ENCODE assay signal across 14 cellular contexts in genomic region chr4:152159773-152160172, GRCh38.
DNase-seq lines count a peak whose midpoint lies in the region; ATAC-seq and TF ChIP-seq lines count a peak whose summit lies in the region.
"Had no signal": no experiment of that assay in that cellular context is flagged by ENCODE, and none has a peak within 500 bp of the region (broad histone marks: within the 10 kb centered on the region; RNA-seq: fewer than 3 reads in every experiment).

No MANE protein-coding gene starts in this region.

- H3K4me1 ChIP-seq in heart left ventricle (peaks cover 7 to 42% (median 13%) of the 10 kb centered on the region in 12 donors), GM23338 (ENCODE audit: insufficient read depth) (peaks cover 11% of the 10 kb centered on the region; the same call in 1 of the 2 replicates)

- WGBS in heart left ventricle, 4 donors = 69 to 75% (median 71%) methylated on average over 2 of the region's 2 CpGs

- no peak for TF ChIP-seq CTCF in heart left ventricle (IDR thresholded peaks at IDR 0.05)
- TF ChIP-seq CTCF in GM23338 (conservative IDR thresholded peaks at IDR 0.05; ENCODE audit: low read depth in 2 of 2) = no peak

- peaks cover 6% of the 10 kb centered on the region for H3K27me3 Mint-ChIP-seq in GM23338 (ENCODE audit: insufficient read depth, low read depth, poor library complexity)

- H3K4me3 ChIP-seq in heart left ventricle (no peak overlapping the region), GM23338 (no peak overlapping the region)

- H3K9me3 ChIP-seq in heart left ventricle = no peaks in the 10 kb centered on the region

- intact Hi-C loops in heart left ventricle (cut with DNase I) = no loop called here
- intact Hi-C loops in cardiac septum (cut with DNase I) = loop anchor here (5.0 kb wide), 3 partner anchors 47 to 112 kb away; no protein-coding TSS in a partner anchor

- DNase-seq in heart left ventricle = no peak
- no peak for DNase-seq in cardiac septum (ENCODE audit: low spot score)
- no peak for DNase-seq in GM23338 (ENCODE audit: low spot score)
- peak; percentile 68 for DNase-seq in NCI-H524 treated with DMSO at 0.1 percent for 48 hours (lab: John Stamatoyannopoulos, UW)
- no peak for DNase-seq in KBM-7
- DNase-seq: C1 segment of cervical spinal cord; Calu3; CD4-positive, alpha-beta memory T cell; COR-L47; DMS153; DND-41; H7; HCEC 1CT had no signal

- in situ Hi-C loops in KBM-7 (cut with MboI; ENCODE audit: low pct_unique_long_range_greater_than_20kb, low sequenced_read_pairs) = no loop called here

- peak; percentile 32 to 73 (median 52) for ATAC-seq in heart left ventricle
- ATAC-seq in GM23338 = no peak
- ATAC-seq in HG03135 (IDR thresholded peaks at IDR 0.05; ENCODE audit: unreplicated experiment) = no peak

- H2AFZ ChIP-seq in GM23338 = 0 out of 2 replicates have a peak overlapping the region, but pooled peaks have one; percentile 28

- H3K4me2 ChIP-seq in GM23338 = no peak overlapping the region

- H4K20me1 ChIP-seq in GM23338 (replicated peaks; ENCODE audit: insufficient read depth) = no peaks in the 10 kb centered on the region

- no peaks in the 10 kb centered on the region for H3K79me2 ChIP-seq in GM23338 (replicated peaks; ENCODE audit: insufficient read depth)

- H3K36me3 ChIP-seq in heart left ventricle = no peaks in the 10 kb centered on the region
- no peaks in the 10 kb centered on the region; the same call in 1 of the 2 replicates for H3K36me3 ChIP-seq in GM23338 (ENCODE audit: insufficient read depth)

- H3K27ac Mint-ChIP-seq in GM23338 = no peak overlapping the region

- no peak overlapping the region for H3K4me3 Mint-ChIP-seq in GM23338
- H3K4me3 Mint-ChIP-seq: CD4-positive, alpha-beta memory T cell had no signal

- no peaks in the 10 kb centered on the region for H3K36me3 Mint-ChIP-seq in GM23338 (ENCODE audit: low read depth)
- H3K36me3 Mint-ChIP-seq: CD4-positive, alpha-beta memory T cell had no signal

- peaks cover 3% of the 10 kb centered on the region; the same call in 2 of the 3 replicates for H3K9me3 Mint-ChIP-seq in GM23338

- H3K4me1 Mint-ChIP-seq in GM23338 = peaks cover 28% of the 10 kb centered on the region

- H3K27ac ChIP-seq in heart left ventricle = no peak overlapping the region
- no peak overlapping the region for H3K27ac ChIP-seq in GM23338 (ENCODE audit: low read depth)

- no peaks in the 10 kb centered on the region for H3F3A ChIP-seq in GM23338 (replicated peaks; ENCODE audit: low read depth)

- H3K27me3 ChIP-seq in heart left ventricle (no peaks in the 10 kb centered on the region), GM23338 (ENCODE audit: insufficient read depth) (no peaks in the 10 kb centered on the region)

- H3K9me2 ChIP-seq in GM23338 (ENCODE audit: insufficient read depth) = peaks cover 8% of the 10 kb centered on the region

- TF ChIP-seq POLR2A in heart left ventricle (IDR thresholded peaks at IDR 0.05) = no peak

TF ChIP-seq in GM23338, 12 proteins besides CTCF, POLR2A, EP300 and RAD21 (continues in another document):
- no peak for TF ChIP-seq ZNF114 (CRISPR knock-in tag; IDR thresholded peaks at IDR 0.05)
- no peak for TF ChIP-seq CREB1 (CRISPR knock-in tag; IDR thresholded peaks at IDR 0.05; ENCODE audit: low read depth)
- TF ChIP-seq ZNF331 (CRISPR knock-in tag; IDR thresholded peaks at IDR 0.05; ENCODE audit: low read depth) = no peak
- no peak for TF ChIP-seq JUNB (IDR thresholded peaks at IDR 0.05; ENCODE audit: unreplicated experiment)
- TF ChIP-seq ZNF462 (CRISPR knock-in tag; IDR thresholded peaks at IDR 0.05) = no peak
- no peak for TF ChIP-seq REST (IDR thresholded peaks at IDR 0.05; ENCODE audit: unreplicated experiment)
- no peak for TF ChIP-seq NANOG (IDR thresholded peaks at IDR 0.05; ENCODE audit: borderline replicate concordance)
- TF ChIP-seq STAT1 (IDR thresholded peaks at IDR 0.05; ENCODE audit: unreplicated experiment) = no peak
- TF ChIP-seq POLR2AphosphoS5 (IDR thresholded peaks at IDR 0.05; ENCODE audit: low read depth) = no peak
- no peak for TF ChIP-seq EZH2phosphoT487 (IDR thresholded peaks at IDR 0.05; ENCODE audit: unreplicated experiment)
- no peak for TF ChIP-seq EZH2 (IDR thresholded peaks at IDR 0.05; ENCODE audit: low read depth, unreplicated experiment)

Comparison
In these comparisons a context has a peak if more than half of its experiments do, and no peak if none do; other contexts are left out.
1. ATAC-seq: peak in heart left ventricle (4 of 4); none in GM23338 (single experiment) and HG03135 (single experiment).